Comparison of ENCODE assay signal across 10 cellular contexts in genomic region chr1:199859525-199859924, GRCh38.
DNase-seq lines count a peak whose midpoint lies in the region; ATAC-seq, FAIRE-seq and TF ChIP-seq lines count a peak whose summit lies in the region.
"Had no signal": no experiment of that assay in that cellular context is flagged by ENCODE, and none has a peak within 500 bp of the region (broad histone marks: within the 10 kb centered on the region; RNA-seq: fewer than 3 reads in every experiment).

No MANE protein-coding gene starts in this region.

- DNase-seq in GM04504 (ENCODE audit: low read depth) (peak; percentile 40), NCI-H226 (peak; percentile 78), choroid plexus epithelial cell (ENCODE audit: low read depth) (peak; percentile 81), pancreas (no peak), Caco-2 (no peak), H7 (no peak)
- no peak for DNase-seq in activated T-cell treated with anti-CD3 and anti-CD28 coated beads, Interleukin-2, amount 50 U/mL, for 48 hours
- no peak for DNase-seq in activated CD4-positive, alpha-beta T cell treated with anti-CD3 and anti-CD28 coated beads, Interleukin-2, amount 50 U/mL, for 48 hours

- WGBS in pancreas, 2 donors: 72 to 77% methylated on average over 3 of the region's 3 CpGs

- intact Hi-C loops in pancreas (cut with DNase I): no loop called here
- intact Hi-C loops in Caco-2 (cut with micrococcal nuclease; ENCODE audit: unreplicated experiment): no loop called here

- H3K36me3 ChIP-seq in pancreas (no peaks in the 10 kb centered on the region), Caco-2 (ENCODE audit: control insufficient read depth, insufficient read depth, low read length) (no peaks in the 10 kb centered on the region), H7 (replicated peaks; ENCODE audit: control insufficient read depth, insufficient read depth, low read length) (no peaks in the 10 kb centered on the region)

- H3K27ac Mint-ChIP-seq in Caco-2 (ENCODE audit: unreplicated experiment): no peak overlapping the region

- H3K9me3 ChIP-seq in pancreas (no peaks in the 10 kb centered on the region), Caco-2 (no peaks in the 10 kb centered on the region)

- FAIRE-seq in pancreas (lab: Jason Lieb, UNC): no peak
- FAIRE-seq: GM19239, islet of Langerhans had no signal

- no peak overlapping the region for H3K27ac ChIP-seq in pancreas

- no peaks in the 10 kb centered on the region for H3K36me3 Mint-ChIP-seq in Caco-2 (ENCODE audit: insufficient read depth, unreplicated experiment)

- TF ChIP-seq CTCF in choroid plexus epithelial cell (conservative IDR thresholded peaks at IDR 0.05; ENCODE audit: low read depth, low read length) (no peak), pancreas (IDR thresholded peaks at IDR 0.05) (no peak), Caco-2 (IDR thresholded peaks at IDR 0.05; ENCODE audit: insufficient read depth in 1 of 2, low read depth in 1 of 2, low read length in 1 of 2, severe bottlenecking in 1 of 2, unreplicated experiment in 1 of 2) (no peak)

- no peaks in the 10 kb centered on the region for H3K27me3 Mint-ChIP-seq in Caco-2 (ENCODE audit: insufficient read depth, unreplicated experiment)

- H3K27me3 ChIP-seq in pancreas: no peaks in the 10 kb centered on the region
- no peaks in the 10 kb centered on the region for H3K27me3 ChIP-seq in Caco-2 (replicated peaks; ENCODE audit: control insufficient read depth, insufficient read depth, low read length)
- no peaks in the 10 kb centered on the region for H3K27me3 ChIP-seq in H7 (ENCODE audit: control insufficient read depth, insufficient read depth, low read length)

- H3K4me3 ChIP-seq in choroid plexus epithelial cell (ENCODE audit: low read depth, low read length) (peak overlapping the region; percentile 21), pancreas (no peak overlapping the region), Caco-2 (ENCODE audit: low read depth, low read length) (no peak overlapping the region), H7 (ENCODE audit: insufficient read depth, low read depth, low read length) (no peak overlapping the region)

- H3K4me3 Mint-ChIP-seq in Caco-2 (ENCODE audit: unreplicated experiment): no peak overlapping the region

- POLR2A ChIA-PET in Caco-2 (lab: Charles Lee): no interaction called here

- no TSS peak for BruUV-seq in Caco-2 (replicated peaks; lab: Mats Ljungman, UMichigan)

- H3K4me1 Mint-ChIP-seq in Caco-2 (ENCODE audit: low read depth, unreplicated experiment): peaks cover 19% of the 10 kb centered on the region

- no peaks in the 10 kb centered on the region for H3K4me1 ChIP-seq in pancreas
- H3K4me1 ChIP-seq in Caco-2: peaks cover 20% of the 10 kb centered on the region

- CTCF ChIA-PET in Caco-2 (lab: Charles Lee): no interaction called here

- peaks cover 5% of the 10 kb centered on the region for H3K9me3 Mint-ChIP-seq in Caco-2 (ENCODE audit: unreplicated experiment)

- peak in 3 of 4 donors; percentile 22 to 71 (median 63) for ATAC-seq in pancreas

Comparison
In these comparisons a context has a peak if more than half of its experiments do, and no peak if none do; other contexts are left out.
1. DNase-seq: peak in GM04504 (single experiment), NCI-H226 (single experiment) and choroid plexus epithelial cell (single experiment); none in pancreas (0 of 6), activated T-cell treated with anti-CD3 and anti-CD28 coated beads, Interleukin-2, amount 50 U/mL, for 48 hours (0 of 2), activated CD4-positive, alpha-beta T cell treated with anti-CD3 and anti-CD28 coated beads, Interleukin-2, amount 50 U/mL, for 48 hours (0 of 2), Caco-2 (0 of 2) and H7 (single experiment).